In genomic region chr18:31499157-31499524, GRCh38 we compare ENCODE assay signal across 1 cellular context.
TF ChIP-seq lines count a peak whose summit lies in the region.

No MANE protein-coding gene starts in this region.

TF ChIP-seq in H1, 55 proteins besides CTCF, POLR2A, EP300 and RAD21:
- TF ChIP-seq SP1 (IDR thresholded peaks at IDR 0.05; ENCODE audit: low read depth, low read length) = no peak
- no peak for TF ChIP-seq TAF1 (IDR thresholded peaks at IDR 0.05; ENCODE audit: low read depth, low read length)
- TF ChIP-seq BRCA1 (IDR thresholded peaks at IDR 0.05; ENCODE audit: low read depth, low read length) = no peak
- no peak for TF ChIP-seq JUN (IDR thresholded peaks at IDR 0.05; ENCODE audit: low read depth, low read length)
- no peak for TF ChIP-seq KDM1A (IDR thresholded peaks at IDR 0.05; ENCODE audit: borderline replicate concordance, low read length)
- TF ChIP-seq ATF2 (IDR thresholded peaks at IDR 0.05; ENCODE audit: low read length) = no peak
- TF ChIP-seq RXRA (IDR thresholded peaks at IDR 0.05; ENCODE audit: insufficient read depth, low read depth, low read length) = no peak
- no peak for TF ChIP-seq CHD1 (IDR thresholded peaks at IDR 0.05; ENCODE audit: low read depth, low read length)
- TF ChIP-seq BACH1 (IDR thresholded peaks at IDR 0.05; ENCODE audit: low read length) = no peak
